13 cellular contexts compared by ENCODE assay signal in genomic region chr6:42202131-42202915, GRCh38. TPM values are rescaled to one million over a fixed set of nuclear protein-coding genes. Genes with fewer than 3 reads are reported as not detected.
A peak's percentile ranks its signal among the peaks of the same experiment; 100 is the strongest.
DNase-seq lines count a peak whose midpoint lies in the region; ATAC-seq and TF ChIP-seq lines count a peak whose summit lies in the region.
"Not testable (repeated sequence)": the region's sequence is repeated elsewhere in the genome, so short reads cannot be mapped to it uniquely, and the experiment has no call there.
"Had no signal": no experiment of that assay in that cellular context is flagged by ENCODE, and none has a peak within 500 bp of the region (broad histone marks: within the 10 kb centered on the region; RNA-seq: fewer than 3 reads in every experiment).

No MANE protein-coding gene starts in this region.

- TF ChIP-seq CTCF in 22Rv1 (IDR thresholded peaks at IDR 0.05); RWPE1 (conservative IDR thresholded peaks at IDR 0.05; ENCODE audit: low read depth); WTC11 (IDR thresholded peaks at IDR 0.05); endodermal cell (conservative IDR thresholded peaks at IDR 0.05); neural progenitor cell (IDR thresholded peaks at IDR 0.05): not testable (repeated sequence)

- not testable (repeated sequence) for H3F3A ChIP-seq in neural progenitor cell (ENCODE audit: low read depth)

- H4K20me1 ChIP-seq in neural progenitor cell (ENCODE audit: low read depth): not testable (repeated sequence)

- not testable (repeated sequence) for H3K27me3 Mint-ChIP-seq in WTC11 (ENCODE audit: low read depth); endodermal cell (ENCODE audit: insufficient read depth); neural progenitor cell (ENCODE audit: insufficient read depth, low read depth)

- H3K4me3 ChIP-seq in endodermal cell (ENCODE audit: low read length); neural progenitor cell: not testable (repeated sequence)

- H3K4me3 Mint-ChIP-seq in WTC11, endodermal cell, neural progenitor cell: not testable (repeated sequence)

- H2AFZ ChIP-seq in neural progenitor cell (replicated peaks): not testable (repeated sequence)

- H3K27me3 ChIP-seq in endodermal cell (ENCODE audit: control insufficient read depth, insufficient read depth, low read length, poor library complexity, severe bottlenecking); neural progenitor cell: not testable (repeated sequence)

- H3K4me1 ChIP-seq in endodermal cell (ENCODE audit: control insufficient read depth, insufficient read depth, low read length); neural progenitor cell: not testable (repeated sequence)

- H3K9me3 ChIP-seq in endodermal cell (ENCODE audit: control insufficient read depth, low read length); neural progenitor cell (ENCODE audit: low read depth): not testable (repeated sequence)

- ATAC-seq in WTC11: not testable (repeated sequence)

- not testable (repeated sequence) for H3K4me2 ChIP-seq in neural progenitor cell

- POLR2A ChIA-PET in RWPE1 (lab: Yijun Ruan, JAX; ENCODE audit: low non-redundant PET); WTC11 (lab: Charles Lee): not testable (repeated sequence)

- H3K36me3 ChIP-seq in endodermal cell (ENCODE audit: control insufficient read depth, insufficient read depth, low read length): peaks cover 16% of the 10 kb centered on the region
- not testable (repeated sequence) for H3K36me3 ChIP-seq in neural progenitor cell

- not testable (repeated sequence) for H3K9ac ChIP-seq in endodermal cell (ENCODE audit: extremely low read depth, low read length, poor library complexity, severe bottlenecking); neural progenitor cell

- peak; percentile 67 for DNase-seq in D341Med (ENCODE audit: low spot score)
- DNase-seq in NCI-H82 (lab: John Stamatoyannopoulos, UW): peak; percentile 84
- not testable (repeated sequence) for DNase-seq in RWPE1 (ENCODE audit: low spot score); WTC11 (ENCODE audit: low spot score); endodermal cell; neural progenitor cell (ENCODE audit: low spot score)
- DNase-seq in ureter (ENCODE audit: low spot score): peak; percentile 25

- CTCF ChIA-PET in RWPE1 (lab: Yijun Ruan, JAX): not testable (repeated sequence)
- CTCF ChIA-PET in WTC11 (lab: Charles Lee): interaction anchor here (1.1 to 1.7 kb wide), 6 partner anchors 9 to 106 kb away, joined by 3 to 6 read pairs (median 5); no protein-coding TSS in a partner anchor

- not testable (repeated sequence) for H3K27ac Mint-ChIP-seq in WTC11
- H3K27ac Mint-ChIP-seq in endodermal cell: peak overlapping the region; percentile 32
- peak overlapping the region; percentile 13 for H3K27ac Mint-ChIP-seq in neural progenitor cell

- 91 to 93% methylated on average over 4 to 12 of the region's 13 CpGs for WGBS in endodermal cell (ENCODE audit: insufficient coverage in 1 of 2, insufficient read length in 1 of 2), 2 experiments

- H3K4me1 Mint-ChIP-seq in WTC11, neural progenitor cell: not testable (repeated sequence)
- H3K4me1 Mint-ChIP-seq in endodermal cell: peaks cover 22% of the 10 kb centered on the region

- not testable (repeated sequence) for H3K9me3 Mint-ChIP-seq in WTC11, endodermal cell, neural progenitor cell

- H3K79me2 ChIP-seq in neural progenitor cell (ENCODE audit: low read depth): not testable (repeated sequence)

- peaks cover 19% of the 10 kb centered on the region for H3K36me3 Mint-ChIP-seq in WTC11
- H3K36me3 Mint-ChIP-seq in endodermal cell (ENCODE audit: low read depth): peaks cover 23% of the 10 kb centered on the region
- not testable (repeated sequence) for H3K36me3 Mint-ChIP-seq in neural progenitor cell

- H3K27ac ChIP-seq in 22Rv1: peak overlapping the region; percentile 81; the same call in 1 of the 2 replicates
- peak overlapping the region; percentile 18 for H3K27ac ChIP-seq in RWPE1
- not testable (repeated sequence) for H3K27ac ChIP-seq in endodermal cell (ENCODE audit: low read depth, low read length); neural progenitor cell

TF ChIP-seq in WTC11, 78 proteins besides CTCF, POLR2A, EP300 and RAD21:
- TF ChIP-seq HMGA2 (CRISPR knock-in tag; IDR thresholded peaks at IDR 0.05): peak; percentile 48; the same call in 1 of the 2 replicates
TF ChIP-seq in WTC11: peak in this region for 1; not testable (repeated sequence) for 77.

RNA-seq across cellular contexts. Expression of gene GUCA1B, which starts 7.6 kb away (rescaled TPM):
- 2.0 to 3.7 TPM (median 2.7 TPM) in 3 replicates for total RNA-seq in WTC11 (2021)
- total RNA-seq in endodermal cell: 1 to 10 TPM in 1 of 2 donors, under 1 TPM in 1; 0.33 to 3.1 TPM
- 0.96 TPM for polyA plus RNA-seq in endodermal cell (2013, experiment 1 of 2)
- 0.83 TPM for polyA plus RNA-seq in endodermal cell (2013, experiment 2 of 2)
- total RNA-seq in neural progenitor cell (ENCODE audit: low replicate concordance): 0.22 and 1.2 TPM in 2 replicates
- 1.4 TPM for total RNA-seq in ureter
- total RNA-seq: HT-29 had no signal
- polyA plus RNA-seq: CD8-positive, alpha-beta memory T cell; GM23248 had no signal

RNA-seq across cellular contexts. Expression of gene MRPS10, which starts 15.3 kb away (rescaled TPM):
- total RNA-seq in WTC11 (2021) (30.7 to 32.9 TPM (median 31.3 TPM) in 3 replicates), endodermal cell (10 to 100 TPM; 33.4 to 39.6 TPM), neural progenitor cell (ENCODE audit: low replicate concordance) (42.1 and 68.0 TPM in 2 replicates), ureter (39.0 TPM)
- polyA plus RNA-seq in endodermal cell (2013, experiment 1 of 2): 24.1 TPM
- polyA plus RNA-seq in endodermal cell (2013, experiment 2 of 2): 24.6 TPM

RNA-seq across cellular contexts. Expression of gene GUCA1A, which starts 29.2 kb away (rescaled TPM):
- total RNA-seq in WTC11 (2021): 10.9 to 12.9 TPM (median 12.5 TPM) in 3 replicates
- total RNA-seq in endodermal cell: 1 to 10 TPM; 3.9 to 4.4 TPM
- 2.7 TPM for polyA plus RNA-seq in endodermal cell (2013, experiment 1 of 2)
- 2.6 TPM for polyA plus RNA-seq in endodermal cell (2013, experiment 2 of 2)
- 1.9 and 3.4 TPM in 2 replicates for total RNA-seq in neural progenitor cell (ENCODE audit: low replicate concordance)
- total RNA-seq in ureter: not detected
- total RNA-seq: CD4-positive, CD25-positive, alpha-beta regulatory T cell; CD8-positive, alpha-beta memory T cell; Daoy; GM23248; HT-29 had no signal
- polyA plus RNA-seq: CD4-positive, CD25-positive, alpha-beta regulatory T cell; CD8-positive, alpha-beta memory T cell; GM23248 had no signal

RNA-seq across cellular contexts. Expression of gene C6orf132, which starts 59.9 kb away (rescaled TPM):
- 38.1 to 52.6 TPM (median 38.2 TPM) in 3 replicates for total RNA-seq in WTC11 (2021)
- total RNA-seq in endodermal cell: 10 to 100 TPM; 23.4 to 24.4 TPM
- polyA plus RNA-seq in endodermal cell (2013, experiment 1 of 2): 3.0 TPM
- 2.0 TPM for polyA plus RNA-seq in endodermal cell (2013, experiment 2 of 2)
- 1.2 and 1.8 TPM in 2 replicates for total RNA-seq in neural progenitor cell (ENCODE audit: low replicate concordance)
- 69.3 TPM for total RNA-seq in ureter
- total RNA-seq: CD4-positive, CD25-positive, alpha-beta regulatory T cell; Daoy had no signal
- polyA plus RNA-seq: CD8-positive, alpha-beta memory T cell had no signal
